1 cellular context compared by ENCODE assay signal in genomic region chr18:3596324-3597158, GRCh38.
TF ChIP-seq lines count a peak whose summit lies in the region.

No MANE protein-coding gene starts in this region.

TF ChIP-seq in GM23338, 12 proteins besides CTCF, POLR2A, EP300 and RAD21 (continued from another document):
- no peak for TF ChIP-seq ZNF462 (CRISPR knock-in tag; IDR thresholded peaks at IDR 0.05)
- TF ChIP-seq NANOG (IDR thresholded peaks at IDR 0.05; ENCODE audit: borderline replicate concordance) = no peak
- TF ChIP-seq ZNF331 (CRISPR knock-in tag; IDR thresholded peaks at IDR 0.05; ENCODE audit: low read depth) = no peak
- TF ChIP-seq POLR2AphosphoS5 (IDR thresholded peaks at IDR 0.05; ENCODE audit: low read depth) = no peak
- no peak for TF ChIP-seq JUNB (IDR thresholded peaks at IDR 0.05; ENCODE audit: unreplicated experiment)
